ENCODE assay signal across 1 cellular context in genomic region chr6:15638373-15638772, GRCh38.
TF ChIP-seq lines count a peak whose summit lies in the region.

No MANE protein-coding gene starts in this region.

TF ChIP-seq in HepG2, 621 proteins besides CTCF, POLR2A, EP300 and RAD21 (continued from another document):
- TF ChIP-seq ARID3A (IDR thresholded peaks at IDR 0.05; ENCODE audit: low read depth, low read length) (peak; percentile 40; the same call in 1 of the 2 replicates), ZNF577 (CRISPR knock-in tag; IDR thresholded peaks at IDR 0.05; ENCODE audit: borderline replicate concordance, low read depth) (no peak), FOXC1 (CRISPR knock-in tag; IDR thresholded peaks at IDR 0.05; ENCODE audit: borderline replicate concordance) (no peak), PAXIP1 (CRISPR knock-in tag; conservative IDR thresholded peaks at IDR 0.05) (peak; percentile 55), ZNF530 (CRISPR knock-in tag; IDR thresholded peaks at IDR 0.05; ENCODE audit: low read depth) (no peak), FOXA1 (IDR thresholded peaks at IDR 0.05) (no peak), FOXA1 (CRISPR knock-in tag; IDR thresholded peaks at IDR 0.05) (0 out of 2 replicates have a peak, but pooled peaks have one; percentile 50), ZBTB37 (CRISPR knock-in tag; IDR thresholded peaks at IDR 0.05) (no peak), ZNF878 (CRISPR knock-in tag; IDR thresholded peaks at IDR 0.05) (peak; percentile 36; the same call in 1 of the 2 replicates), FOXA3 (CRISPR knock-in tag; IDR thresholded peaks at IDR 0.05) (peak; percentile 72; the same call in 1 of the 2 replicates), PCBP1 (IDR thresholded peaks at IDR 0.05; ENCODE audit: borderline replicate concordance, low read depth, low read length) (no peak), ZNF501 (CRISPR knock-in tag; IDR thresholded peaks at IDR 0.05) (0 out of 2 replicates have a peak, but pooled peaks have one; percentile 44), ATF7 (IDR thresholded peaks at IDR 0.05) (no peak), ATF7 (CRISPR knock-in tag; IDR thresholded peaks at IDR 0.05) (no peak), ARID2 (CRISPR knock-in tag; IDR thresholded peaks at IDR 0.05; ENCODE audit: borderline replicate concordance) (no peak), ZNF879 (CRISPR knock-in tag; IDR thresholded peaks at IDR 0.05) (no peak), THRA (CRISPR knock-in tag; IDR thresholded peaks at IDR 0.05; ENCODE audit: borderline replicate concordance) (peak; percentile 90; the same call in 1 of the 2 replicates), DMAP1 (CRISPR knock-in tag; IDR thresholded peaks at IDR 0.05) (no peak), MLXIP (CRISPR knock-in tag; IDR thresholded peaks at IDR 0.05; ENCODE audit: borderline replicate concordance) (no peak), TARDBP (CRISPR knock-in tag; IDR thresholded peaks at IDR 0.05) (no peak), POGZ (CRISPR knock-in tag; IDR thresholded peaks at IDR 0.05) (0 out of 2 replicates have a peak, but pooled peaks have one; percentile 6), RXRB (CRISPR knock-in tag; IDR thresholded peaks at IDR 0.05; ENCODE audit: borderline replicate concordance) (peak; percentile 75), MXD4 (CRISPR knock-in tag; IDR thresholded peaks at IDR 0.05) (no peak), HNF1A (IDR thresholded peaks at IDR 0.05; ENCODE audit: low read depth) (peak; percentile 87), HNF1A (CRISPR knock-in tag; IDR thresholded peaks at IDR 0.05; ENCODE audit: borderline replicate concordance) (peak; percentile 76; the same call in 1 of the 2 replicates), CEBPZ (IDR thresholded peaks at IDR 0.05; ENCODE audit: low read length) (no peak), ZNF747 (CRISPR knock-in tag; IDR thresholded peaks at IDR 0.05; ENCODE audit: borderline replicate concordance) (no peak)
